In the genomic region with DNA sequence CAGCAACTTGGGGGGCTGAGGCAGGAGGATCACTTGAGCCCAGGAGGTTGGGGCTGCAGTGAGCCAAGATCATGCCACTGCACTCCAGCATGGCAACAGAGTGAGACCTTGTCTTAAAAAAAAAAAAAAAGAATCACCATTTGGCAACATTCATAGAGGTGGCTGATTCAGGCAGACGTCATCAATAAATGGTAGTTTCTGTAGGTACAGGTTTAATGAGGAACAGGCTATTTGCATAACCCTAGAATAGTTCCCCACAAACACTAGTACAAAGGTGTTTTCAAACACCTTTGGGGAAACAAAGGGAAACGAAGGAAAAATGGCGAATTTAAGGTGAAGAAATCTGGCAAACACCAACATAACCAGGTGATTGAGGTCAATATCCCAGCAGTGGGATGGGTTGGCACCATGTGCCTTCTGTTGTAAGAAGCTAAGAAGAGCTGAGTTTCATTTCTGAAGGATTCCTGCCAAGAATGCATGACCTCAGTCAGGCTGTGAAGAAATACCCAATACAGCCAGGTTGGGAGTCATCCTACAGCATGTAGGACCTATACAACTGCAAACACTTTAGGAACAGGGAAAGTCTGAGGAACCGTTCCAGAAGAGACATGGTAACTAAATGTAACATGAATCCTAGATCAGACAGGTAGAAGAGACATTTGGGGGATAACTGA, we compare ENCODE assay signal across 19 cellular contexts. TPM values are rescaled to one million over a fixed set of nuclear protein-coding genes. Genes with fewer than 3 reads are reported as not detected.
DNase-seq lines count a peak whose midpoint lies in the region; ATAC-seq and TF ChIP-seq lines count a peak whose summit lies in the region.
"Had no signal": no experiment of that assay in that cellular context is flagged by ENCODE, and none has a peak within 500 bp of the region (broad histone marks: within the 10 kb centered on the region; RNA-seq: fewer than 3 reads in every experiment).

No MANE protein-coding gene starts in this region.

- intact Hi-C loops in MCF 10A (cut with micrococcal nuclease) (loop anchor here (5.0 kb wide), 1 partner anchor 35 kb away; no protein-coding TSS in a partner anchor), breast epithelium (cut with DNase I; ENCODE audit: low total_unique reads) (no loop called here)

- no TSS peak for BruUV-seq in MCF 10A (replicated peaks; lab: Mats Ljungman, UMichigan)

- H3K36me3 Mint-ChIP-seq in MCF 10A (ENCODE audit: insufficient read depth, unreplicated experiment) = no peaks in the 10 kb centered on the region
- H3K36me3 Mint-ChIP-seq in T-helper 17 cell (ENCODE audit: low read depth) = peaks cover 3% of the 10 kb centered on the region

- CTCF ChIA-PET in MCF 10A (lab: Yijun Ruan, JAX) = interaction anchor here (0.6 to 0.7 kb wide), 2 partner anchors 41 to 144 kb away, joined by 3 read pairs; no protein-coding TSS in a partner anchor

- no peaks in the 10 kb centered on the region for H3K36me3 ChIP-seq in breast epithelium
- H3K36me3 ChIP-seq in gastroesophageal sphincter = no peaks in the 10 kb centered on the region
- H3K36me3 ChIP-seq: ovary, tibial artery had no signal

- H3K4me3 Mint-ChIP-seq in MCF 10A (ENCODE audit: unreplicated experiment) (peak overlapping the region; percentile 67), T-helper 17 cell (no peak overlapping the region)
- H3K4me3 Mint-ChIP-seq: CD8-positive, alpha-beta memory T cell had no signal

- TF ChIP-seq EP300 in gastroesophageal sphincter (IDR thresholded peaks at IDR 0.05) = no peak

- DNase-seq in MCF 10A (ENCODE audit: unreplicated experiment) = peak; percentile 95
- DNase-seq in breast epithelium (ENCODE audit: low spot score in 2 of 2) = no peak
- peak; percentile 89 for DNase-seq in amniotic epithelial cell (ENCODE audit: low read depth)
- peak; percentile 46 for DNase-seq in fibroblast of villous mesenchyme (ENCODE audit: low read depth)
- DNase-seq in T-helper 17 cell = no peak
- DNase-seq in NAMALWA (ENCODE audit: low spot score) = no peak
- DNase-seq: 8988T; activated CD4-positive, alpha-beta T cell treated with anti-CD3 and anti-CD28 coated beads for 4 hours; activated naive CD4-positive, alpha-beta T cell; CD8-positive, alpha-beta memory T cell; cortex of kidney; NCI-H187 treated with DMSO at 0.1 percent for 48 hours; NCI-H510A; ovary; small intestine; tibial artery had no signal

- POLR2A ChIA-PET in MCF 10A (lab: Yijun Ruan, JAX) = interaction anchor here (0.6 to 2.4 kb wide), 9 partner anchors 9 to 252 kb away, joined by 3 to 7 read pairs (median 4); no protein-coding TSS in a partner anchor

- ATAC-seq in gastroesophageal sphincter = no peak
- ATAC-seq in T-helper 17 cell = no peak
- ATAC-seq in HG02840 (IDR thresholded peaks at IDR 0.05; ENCODE audit: low FRiP score, unreplicated experiment) = no peak

- H3K27me3 Mint-ChIP-seq in MCF 10A (ENCODE audit: insufficient read depth, unreplicated experiment) (no peaks in the 10 kb centered on the region), T-helper 17 cell (peaks cover 23% of the 10 kb centered on the region)

- no peaks in the 10 kb centered on the region for H3K9me3 Mint-ChIP-seq in MCF 10A (ENCODE audit: unreplicated experiment)
- H3K9me3 Mint-ChIP-seq: CD8-positive, alpha-beta memory T cell had no signal

- no peak for TF ChIP-seq POLR2A in breast epithelium (IDR thresholded peaks at IDR 0.05)
- TF ChIP-seq POLR2A in gastroesophageal sphincter (IDR thresholded peaks at IDR 0.05) = no peak

- TF ChIP-seq CTCF in MCF 10A (IDR thresholded peaks at IDR 0.05; ENCODE audit: unreplicated experiment) = no peak
- no peak for TF ChIP-seq CTCF in breast epithelium (IDR thresholded peaks at IDR 0.05)
- TF ChIP-seq CTCF in fibroblast of villous mesenchyme (IDR thresholded peaks at IDR 0.05; ENCODE audit: insufficient read depth, low read depth, low read length) = no peak
- no peak for TF ChIP-seq CTCF in gastroesophageal sphincter (IDR thresholded peaks at IDR 0.05)

- peak overlapping the region; percentile 88 for H3K27ac Mint-ChIP-seq in MCF 10A (ENCODE audit: low read depth, unreplicated experiment)
- no peak overlapping the region for H3K27ac Mint-ChIP-seq in T-helper 17 cell

- WGBS in gastroesophageal sphincter (ENCODE audit: low coverage in 1 of 2), 2 donors = 91 to 100% methylated on average over 2 to 4 of the region's 4 CpGs

- H3K4me3 ChIP-seq in breast epithelium (no peak overlapping the region), fibroblast of villous mesenchyme (ENCODE audit: low read depth, low read length) (no peak overlapping the region), gastroesophageal sphincter (no peak overlapping the region)
- H3K4me3 ChIP-seq: ovary, tibial artery had no signal

- H3K4me1 ChIP-seq in breast epithelium (no peaks in the 10 kb centered on the region), gastroesophageal sphincter (peaks cover 0 to 3% (median 0%) of the 10 kb centered on the region in 3 donors)

- H3K4me1 Mint-ChIP-seq in MCF 10A (ENCODE audit: insufficient read depth, unreplicated experiment) = peaks cover 23% of the 10 kb centered on the region
- H3K4me1 Mint-ChIP-seq in T-helper 17 cell = peaks cover 12% of the 10 kb centered on the region

- H3K27me3 ChIP-seq in breast epithelium (peaks cover 0 to 3% of the 10 kb centered on the region in 2 donors), gastroesophageal sphincter (peaks cover 10% of the 10 kb centered on the region)
- H3K27me3 ChIP-seq: ovary had no signal

- H3K27ac ChIP-seq in breast epithelium (no peak overlapping the region), gastroesophageal sphincter (no peak overlapping the region)
- H3K27ac ChIP-seq: ovary, tibial artery had no signal

- H3K9me3 ChIP-seq in breast epithelium (no peaks in the 10 kb centered on the region), gastroesophageal sphincter (no peaks in the 10 kb centered on the region), T-helper 17 cell (ENCODE audit: control insufficient read depth, low read length, poor library complexity, severe bottlenecking) (no peaks in the 10 kb centered on the region)
- H3K9me3 ChIP-seq: ovary, tibial artery had no signal

RNA-seq across cellular contexts. Expression of a gene that starts 5.6 kb away (rescaled TPM):
- total RNA-seq in MCF 10A (2022) = 1.0 and 1.1 TPM in 2 replicates
- 1 to 10 TPM in 2 of 3 donors, not detected in 1; 1.6 to 3.7 TPM for total RNA-seq in breast epithelium
- 1.9 and 2.6 TPM in 2 replicates for total RNA-seq in fibroblast of villous mesenchyme
- total RNA-seq in gastroesophageal sphincter = 1 to 10 TPM in 1 of 4 donors, under 1 TPM in 2, not detected in 1; 0.13 to 3.3 (median 0.23) TPM
- total RNA-seq in T-helper 17 cell = 1 to 10 TPM; 1.9 to 2.1 TPM
- total RNA-seq: myocyte had no signal

Comparison
In these comparisons a context has a peak if more than half of its experiments do, and no peak if none do; other contexts are left out.
1. DNase-seq: peak in MCF 10A (single experiment), amniotic epithelial cell (single experiment) and fibroblast of villous mesenchyme (single experiment); none in breast epithelium (0 of 2), T-helper 17 cell (0 of 3) and NAMALWA (single experiment).